In the genomic region with DNA sequence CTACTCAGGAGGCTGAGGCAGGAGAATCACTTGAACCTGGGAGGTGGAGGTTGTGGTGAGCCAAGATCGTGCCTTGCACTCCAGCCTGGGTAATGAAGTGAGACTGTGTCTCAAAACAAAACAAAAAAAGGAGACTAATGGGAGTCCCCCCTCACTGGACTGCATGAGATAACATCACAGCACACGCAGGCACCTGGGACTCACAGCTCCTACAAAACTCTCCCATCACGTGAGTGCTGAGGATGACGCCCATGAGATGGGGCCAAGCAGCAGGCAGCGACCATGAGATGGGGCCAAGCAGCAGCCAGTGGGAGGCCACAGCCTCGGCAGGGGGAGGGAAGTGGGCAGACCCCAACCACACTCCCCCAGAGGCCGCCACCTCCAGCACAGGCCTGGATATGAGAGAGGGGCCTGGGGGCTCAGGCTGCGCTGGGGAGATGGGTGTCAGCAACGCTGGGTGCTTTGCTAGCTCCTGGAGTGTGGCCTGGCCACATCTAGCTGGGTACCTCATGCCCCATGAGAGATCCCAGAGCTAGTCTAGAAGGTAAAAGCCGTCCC, we compare ENCODE assay signal across 23 cellular contexts.
"Had no signal": no experiment of that assay in that cellular context is flagged by ENCODE, and none has a peak within 500 bp of the region (broad histone marks: within the 10 kb centered on the region; RNA-seq: fewer than 3 reads in every experiment).

No MANE protein-coding gene starts in this region.

- ATAC-seq: activated naive CD4-positive, alpha-beta T cell treated with anti-CD3 and anti-CD28 coated beads, Interleukin-2, amount 50 U/mL, for 72 hours; activated T-cell treated with anti-CD3 and anti-CD28 coated beads, Interleukin-2, amount 50 U/mL, for 72 hours; foreskin keratinocyte; heart right ventricle; naive thymus-derived CD8-positive, alpha-beta T cell; pancreas had no signal

- H3K9me3 Mint-ChIP-seq: activated naive CD4-positive, alpha-beta T cell treated with anti-CD3 and anti-CD28 coated beads, Interleukin-2, amount 50 U/mL, for 72 hours; activated T-cell treated with anti-CD3 and anti-CD28 coated beads, Interleukin-2, amount 50 U/mL, for 72 hours; dendritic cell treated with granulocyte-macrophage colony-stimulating factor and Interleukin-4, amounts not matched to agents 40 ng/mL and 50 ng/mL, for 4 days; memory B cell; naive thymus-derived CD8-positive, alpha-beta T cell; neural crest cell; stimulated activated naive CD8-positive, alpha-beta T cell treated with anti-CD3 and anti-CD28 coated beads, Interleukin-15, Interleukin-2, amounts not matched to agents 100 ng/mL and 50 ng/mL, for 24 hours; type B pancreatic cell had no signal

- H3K4me3 Mint-ChIP-seq: activated T-cell treated with anti-CD3 and anti-CD28 coated beads, Interleukin-2, amount 50 U/mL, for 72 hours; dendritic cell treated with granulocyte-macrophage colony-stimulating factor and Interleukin-4, amounts not matched to agents 40 ng/mL and 50 ng/mL, for 4 days; endodermal cell; memory B cell; neural crest cell; stimulated activated naive CD8-positive, alpha-beta T cell treated with anti-CD3 and anti-CD28 coated beads, Interleukin-15, Interleukin-2, amounts not matched to agents 100 ng/mL and 50 ng/mL, for 24 hours; type B pancreatic cell had no signal

- DNase-seq: activated CD4-positive, alpha-beta T cell treated with anti-CD3 and anti-CD28 coated beads for 4 hours; activated CD4-positive, alpha-beta T cell treated with anti-CD3 and anti-CD28 coated beads, Interleukin-2, amount 50 U/mL, for 4 hours; activated naive CD4-positive, alpha-beta T cell; activated T-cell treated with anti-CD3 and anti-CD28 coated beads for 4 hours; activated T-cell treated with anti-CD3 and anti-CD28 coated beads, Interleukin-2, amount 50 U/mL, for 72 hours; central memory CD4-positive, alpha-beta T cell; endodermal cell; foreskin keratinocyte; heart right ventricle; midbrain; naive thymus-derived CD8-positive, alpha-beta T cell; nucleus accumbens; retina; substantia nigra; T-helper 9 cell; uterus had no signal

- H3K36me3 Mint-ChIP-seq: activated naive CD4-positive, alpha-beta T cell treated with anti-CD3 and anti-CD28 coated beads, Interleukin-2, amount 50 U/mL, for 72 hours had no signal

- H3K27me3 Mint-ChIP-seq: memory B cell; naive thymus-derived CD8-positive, alpha-beta T cell; stimulated activated naive CD8-positive, alpha-beta T cell treated with anti-CD3 and anti-CD28 coated beads, Interleukin-15, Interleukin-2, amounts not matched to agents 100 ng/mL and 50 ng/mL, for 24 hours; type B pancreatic cell had no signal

- H3K27ac Mint-ChIP-seq: activated naive CD4-positive, alpha-beta T cell treated with anti-CD3 and anti-CD28 coated beads, Interleukin-2, amount 50 U/mL, for 72 hours; activated T-cell treated with anti-CD3 and anti-CD28 coated beads, Interleukin-2, amount 50 U/mL, for 72 hours; dendritic cell treated with granulocyte-macrophage colony-stimulating factor and Interleukin-4, amounts not matched to agents 40 ng/mL and 50 ng/mL, for 4 days; endodermal cell; memory B cell; stimulated activated naive CD8-positive, alpha-beta T cell treated with anti-CD3 and anti-CD28 coated beads, Interleukin-15, Interleukin-2, amounts not matched to agents 100 ng/mL and 50 ng/mL, for 24 hours; type B pancreatic cell had no signal

- H3K4me1 Mint-ChIP-seq: endodermal cell, neural crest cell had no signal
